26 cellular contexts compared by ENCODE assay signal in the genomic region with DNA sequence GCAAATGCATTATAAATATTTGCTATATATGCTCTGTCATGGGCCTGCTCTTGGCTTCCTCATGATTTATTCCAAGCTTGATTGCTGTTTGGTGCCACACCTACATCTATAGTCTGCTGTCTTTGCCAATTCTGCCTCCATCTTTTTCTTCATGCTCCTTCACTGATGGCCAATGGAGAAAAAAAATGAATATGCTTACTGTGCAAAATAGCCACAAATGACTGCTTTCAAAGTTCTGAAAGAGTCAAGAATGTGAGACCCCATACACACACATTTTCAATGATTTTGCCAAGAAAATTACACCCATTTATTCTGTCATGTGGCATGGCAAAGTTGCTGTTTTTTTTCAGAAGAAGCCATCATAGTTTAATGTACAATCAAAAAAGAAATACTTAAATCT.
"Had no signal": no experiment of that assay in that cellular context is flagged by ENCODE, and none has a peak within 500 bp of the region (broad histone marks: within the 10 kb centered on the region; RNA-seq: fewer than 3 reads in every experiment).

No MANE protein-coding gene starts in this region.

- H3K27me3 ChIP-seq: colonic mucosa, esophagus squamous epithelium, gastrocnemius medialis, heart right ventricle, left lung had no signal

- H3K4me3 ChIP-seq: colonic mucosa, esophagus squamous epithelium, gastrocnemius medialis, heart right ventricle, left lung, lower lobe of right lung, mucosa of descending colon had no signal

- FAIRE-seq: endometrium, islet of Langerhans, keratinocyte had no signal

- H3K9me3 ChIP-seq: colonic mucosa, esophagus squamous epithelium, gastrocnemius medialis, heart right ventricle, lower lobe of right lung, mucosa of descending colon had no signal

- ATAC-seq: effector memory CD8-positive, alpha-beta T cell; esophagus mucosa; gastrocnemius medialis; heart right ventricle; left cardiac atrium; left lung; left ventricle myocardium superior; lower lobe of right lung; mucosa of descending colon had no signal

- H3K36me3 ChIP-seq: colonic mucosa, esophagus squamous epithelium, gastrocnemius medialis, heart right ventricle, left lung, lower lobe of right lung had no signal

- DNase-seq: colonic mucosa; cortex of kidney; effector CD8-positive, alpha-beta T cell; effector memory CD8-positive, alpha-beta T cell; endodermal cell; erythroblast; esophagus squamous epithelium; foreskin fibroblast; foreskin melanocyte; gastrocnemius medialis; glutamatergic neuron; head of caudate nucleus; heart right ventricle; hippocampal formation; left cardiac atrium; left lung; left ventricle myocardium superior; lower lobe of right lung; mesenchymal stem cell; mucosa of descending colon; naive B cell had no signal

- H3K27ac ChIP-seq: colonic mucosa, epithelial cell of prostate, esophagus squamous epithelium, gastrocnemius medialis, heart right ventricle, left lung, lower lobe of right lung had no signal

- H3K4me1 ChIP-seq: colonic mucosa, esophagus squamous epithelium, gastrocnemius medialis, heart right ventricle, left lung, lower lobe of right lung had no signal
